Comparison of ENCODE assay signal across 31 cellular contexts in genomic region chr5:122346897-122347581, GRCh38. TPM values are rescaled to one million over a fixed set of nuclear protein-coding genes. Genes with fewer than 3 reads are reported as not detected.
"Had no signal": no experiment of that assay in that cellular context is flagged by ENCODE, and none has a peak within 500 bp of the region (broad histone marks: within the 10 kb centered on the region; RNA-seq: fewer than 3 reads in every experiment).

No MANE protein-coding gene starts in this region.

- H3K9ac ChIP-seq: neural progenitor cell had no signal

- H3K27ac ChIP-seq: coronary artery, heart right ventricle, left ventricle myocardium inferior, lower lobe of right lung, neural progenitor cell, prostate gland, right atrium auricular region, suprapubic skin, transverse colon, upper lobe of right lung had no signal

- H3K27me3 Mint-ChIP-seq: natural killer cell treated with Interleukin-12 subunit alpha and Interleukin-12 subunit beta and Interleukin-15 and Interleukin-18, amount 100 ng/mL, for 72 hours; stimulated activated naive CD8-positive, alpha-beta T cell treated with anti-CD3 and anti-CD28 coated beads, Interleukin-15, amount 100 ng/mL, for 72 hours had no signal

- H3K4me2 ChIP-seq: neural progenitor cell, smooth muscle cell had no signal

- H3K9me3 Mint-ChIP-seq: natural killer cell treated with Interleukin-12 subunit alpha and Interleukin-12 subunit beta and Interleukin-15 and Interleukin-18, amount 100 ng/mL, for 72 hours; neural progenitor cell; stimulated activated naive CD8-positive, alpha-beta T cell treated with anti-CD3 and anti-CD28 coated beads, Interleukin-15, amount 100 ng/mL, for 72 hours had no signal

- ATAC-seq: heart right ventricle; left colon; lower lobe of right lung; mucosa of descending colon; natural killer cell treated with Interleukin-12 subunit alpha and Interleukin-12 subunit beta and Interleukin-15 and Interleukin-18, amount 100 ng/mL, for 72 hours; sciatic nerve; stimulated activated naive CD8-positive, alpha-beta T cell treated with anti-CD3 and anti-CD28 coated beads, Interleukin-15, amount 100 ng/mL, for 72 hours; upper lobe of right lung had no signal

- H3K9me3 ChIP-seq: heart right ventricle, left ventricle myocardium inferior, lower lobe of right lung, mucosa of descending colon, prostate gland, right atrium auricular region, suprapubic skin, transverse colon, upper lobe of right lung, uterus had no signal

- H3K4me3 Mint-ChIP-seq: immature natural killer cell; naive B cell; natural killer cell treated with Interleukin-12 subunit alpha and Interleukin-12 subunit beta and Interleukin-15 and Interleukin-18, amount 100 ng/mL, for 72 hours; neural progenitor cell; stimulated activated naive CD8-positive, alpha-beta T cell treated with anti-CD3 and anti-CD28 coated beads, Interleukin-15, amount 100 ng/mL, for 72 hours had no signal

- H3K27me3 ChIP-seq: heart right ventricle, neural progenitor cell, right atrium auricular region, suprapubic skin, transverse colon, upper lobe of right lung, uterus had no signal

- H3K36me3 Mint-ChIP-seq: immature natural killer cell; naive B cell; natural killer cell treated with Interleukin-12 subunit alpha and Interleukin-12 subunit beta and Interleukin-15 and Interleukin-18, amount 100 ng/mL, for 72 hours; neural progenitor cell had no signal

- H3K4me1 ChIP-seq: heart right ventricle, left ventricle myocardium inferior, lower lobe of right lung, neural progenitor cell, prostate gland, right atrium auricular region, suprapubic skin, transverse colon, upper lobe of right lung had no signal

- H3K4me1 Mint-ChIP-seq: immature natural killer cell; naive B cell; neural progenitor cell; stimulated activated naive CD8-positive, alpha-beta T cell treated with anti-CD3 and anti-CD28 coated beads, Interleukin-15, amount 100 ng/mL, for 72 hours had no signal

- DNase-seq: dermis blood vessel endothelial cell; effector memory CD4-positive, alpha-beta T cell; foreskin melanocyte; glutamatergic neuron; heart right ventricle; hippocampal formation; immature natural killer cell; islet precursor cell; kidney glomerular epithelial cell; left colon; left ventricle myocardium inferior; lower lobe of right lung; mucosa of descending colon; naive B cell; stimulated activated CD4-positive, alpha-beta T cell treated with anti-CD3 and anti-CD28 coated beads, Interleukin-12 subunit alpha, Interleukin-12 subunit beta, amount 100 ng/mL, for 4 hours; stimulated activated CD4-positive, alpha-beta T cell treated with anti-CD3 and anti-CD28 coated beads, Interleukin-1b, Interleukin-23, amount 100 ng/mL, for 48 hours; stimulated activated CD4-positive, alpha-beta T cell treated with anti-CD3 and anti-CD28 coated beads, Interleukin-4, amount 100 ng/mL, for 1 hour; stimulated activated CD8-positive, alpha-beta memory T cell treated with anti-CD3 and anti-CD28 coated beads, Interleukin-4, amount 100 ng/mL, for 48 hours; stimulated activated naive CD4-positive, alpha-beta T cell; stimulated activated naive CD8-positive, alpha-beta T cell treated with anti-CD3 and anti-CD28 coated beads, Interleukin-15, amount 100 ng/mL, for 72 hours; transverse colon; upper lobe of right lung; uterus had no signal

- H3K36me3 ChIP-seq: heart right ventricle, left ventricle myocardium inferior, lower lobe of right lung, neural progenitor cell, prostate gland, right atrium auricular region, suprapubic skin, transverse colon, upper lobe of right lung, uterus had no signal

- H3K27ac Mint-ChIP-seq: immature natural killer cell; naive B cell; natural killer cell treated with Interleukin-12 subunit alpha and Interleukin-12 subunit beta and Interleukin-15 and Interleukin-18, amount 100 ng/mL, for 72 hours; neural progenitor cell; stimulated activated naive CD8-positive, alpha-beta T cell treated with anti-CD3 and anti-CD28 coated beads, Interleukin-15, amount 100 ng/mL, for 72 hours had no signal

- H3K4me3 ChIP-seq: coronary artery, heart right ventricle, left ventricle myocardium inferior, lower lobe of right lung, mucosa of descending colon, neural progenitor cell, prostate gland, right atrium auricular region, smooth muscle cell, suprapubic skin, transverse colon, upper lobe of right lung, uterus had no signal

- H2AFZ ChIP-seq: neural progenitor cell had no signal

RNA-seq across cellular contexts. Expression of gene SNCAIP, which starts 35.0 kb away (rescaled TPM):
- total RNA-seq: natural killer cell treated with Interleukin-12 subunit alpha and Interleukin-12 subunit beta and Interleukin-15 and Interleukin-18, amount 100 ng/mL, for 72 hours had no signal
- polyA plus RNA-seq: immature natural killer cell had no signal
